Comparison of ENCODE assay signal across 18 cellular contexts in genomic region chr20:47669927-47670890, GRCh38.
"Had no signal": no experiment of that assay in that cellular context is flagged by ENCODE, and none has a peak within 500 bp of the region (broad histone marks: within the 10 kb centered on the region; RNA-seq: fewer than 3 reads in every experiment).

No MANE protein-coding gene starts in this region.

- ATAC-seq: body of pancreas; naive thymus-derived CD8-positive, alpha-beta T cell had no signal

- H3K4me3 Mint-ChIP-seq: activated CD4-positive, alpha-beta T cell treated with anti-CD3 and anti-CD28 coated beads, Interleukin-2, amount 10 ng/mL, durations not matched to agents 7 days and 5 days; activated naive CD8-positive, alpha-beta T cell treated with anti-CD3 and anti-CD28 coated beads, Interleukin-2, amount 10 ng/mL, durations not matched to agents 7 days and 5 days; activated T-helper 1 cell treated with anti-CD3 and anti-CD28 coated beads, Interleukin-12 subunit alpha, Interleukin-12 subunit beta, Interleukin-2, Interleukin-4 antibody, amounts not matched to agents 30 ng/mL and 10 ng/mL and 1 ng/mL, durations not matched to agents 14 hours and 24 hours and 36 hours; stimulated activated naive CD8-positive, alpha-beta T cell treated with anti-CD3 and anti-CD28 coated beads, Interleukin-15, Interleukin-2, amounts not matched to agents 100 ng/mL and 50 ng/mL, for 24 hours had no signal

- H3K9me3 Mint-ChIP-seq: activated CD4-positive, alpha-beta T cell treated with anti-CD3 and anti-CD28 coated beads, Interleukin-2, amount 10 ng/mL, durations not matched to agents 7 days and 5 days; activated naive CD8-positive, alpha-beta T cell treated with anti-CD3 and anti-CD28 coated beads, Interleukin-2, amount 10 ng/mL, durations not matched to agents 7 days and 5 days; activated T-helper 1 cell treated with anti-CD3 and anti-CD28 coated beads, Interleukin-12 subunit alpha, Interleukin-12 subunit beta, Interleukin-2, Interleukin-4 antibody, amounts not matched to agents 30 ng/mL and 10 ng/mL and 1 ng/mL, durations not matched to agents 14 hours and 24 hours and 36 hours; naive thymus-derived CD8-positive, alpha-beta T cell; stimulated activated naive CD8-positive, alpha-beta T cell treated with anti-CD3 and anti-CD28 coated beads, Interleukin-15, Interleukin-2, amounts not matched to agents 100 ng/mL and 50 ng/mL, for 24 hours had no signal

- H3K27me3 Mint-ChIP-seq: activated CD4-positive, alpha-beta T cell treated with anti-CD3 and anti-CD28 coated beads, Interleukin-2, amount 10 ng/mL, durations not matched to agents 7 days and 5 days; activated naive CD8-positive, alpha-beta T cell treated with anti-CD3 and anti-CD28 coated beads, Interleukin-2, amount 10 ng/mL, durations not matched to agents 7 days and 5 days; stimulated activated naive CD8-positive, alpha-beta T cell treated with anti-CD3 and anti-CD28 coated beads, Interleukin-15, Interleukin-2, amounts not matched to agents 100 ng/mL and 50 ng/mL, for 24 hours had no signal

- H3K36me3 Mint-ChIP-seq: activated naive CD8-positive, alpha-beta T cell treated with anti-CD3 and anti-CD28 coated beads, Interleukin-2, amount 10 ng/mL, durations not matched to agents 7 days and 5 days; naive thymus-derived CD8-positive, alpha-beta T cell had no signal

- H3K27ac Mint-ChIP-seq: activated CD4-positive, alpha-beta T cell treated with anti-CD3 and anti-CD28 coated beads, Interleukin-2, amount 10 ng/mL, durations not matched to agents 7 days and 5 days; activated naive CD8-positive, alpha-beta T cell treated with anti-CD3 and anti-CD28 coated beads, Interleukin-2, amount 10 ng/mL, durations not matched to agents 7 days and 5 days; activated T-helper 1 cell treated with anti-CD3 and anti-CD28 coated beads, Interleukin-12 subunit alpha, Interleukin-12 subunit beta, Interleukin-2, Interleukin-4 antibody, amounts not matched to agents 30 ng/mL and 10 ng/mL and 1 ng/mL, durations not matched to agents 14 hours and 24 hours and 36 hours; stimulated activated naive CD8-positive, alpha-beta T cell treated with anti-CD3 and anti-CD28 coated beads, Interleukin-15, Interleukin-2, amounts not matched to agents 100 ng/mL and 50 ng/mL, for 24 hours had no signal

- DNase-seq: activated CD4-positive, alpha-beta T cell treated with anti-CD3 and anti-CD28 coated beads, Interleukin-2, amount 10 ng/mL, durations not matched to agents 7 days and 5 days; activated CD8-positive, alpha-beta memory T cell treated with anti-CD3 and anti-CD28 coated beads, Interleukin-2, amount 50 U/mL, for 4 hours; activated gamma-delta T cell treated with Interleukin-2 at 50 U/mL for 16 hours; activated naive CD8-positive, alpha-beta T cell treated with anti-CD3 and anti-CD28 coated beads, Interleukin-2, amount 10 ng/mL, durations not matched to agents 7 days and 5 days; body of pancreas; dorsolateral prefrontal cortex; foreskin fibroblast; left cardiac atrium; mesendoderm; naive thymus-derived CD8-positive, alpha-beta T cell; nucleus accumbens; retina; T-helper 1 cell; T1000 had no signal

- H3K27me3 ChIP-seq: body of pancreas, dorsolateral prefrontal cortex, hepatocyte, tibial nerve had no signal

- H3K4me1 Mint-ChIP-seq: activated CD4-positive, alpha-beta T cell treated with anti-CD3 and anti-CD28 coated beads, Interleukin-2, amount 10 ng/mL, durations not matched to agents 7 days and 5 days; activated naive CD8-positive, alpha-beta T cell treated with anti-CD3 and anti-CD28 coated beads, Interleukin-2, amount 10 ng/mL, durations not matched to agents 7 days and 5 days had no signal

- H3K4me3 ChIP-seq: body of pancreas, dorsolateral prefrontal cortex, hepatocyte, tibial nerve had no signal
